ENCODE assay signal across 1 cellular context in genomic region chr6:165664553-165665383, GRCh38.
TF ChIP-seq lines count a peak whose summit lies in the region.

No MANE protein-coding gene starts in this region.

TF ChIP-seq in HEK293, 187 proteins besides CTCF, POLR2A, EP300 and RAD21 (continued from another document):
- TF ChIP-seq ZBTB6 (tag by site-specific recombination; IDR thresholded peaks at IDR 0.05) (no peak), GFI1B (tag by site-specific recombination; IDR thresholded peaks at IDR 0.05) (no peak), ZNF488 (tag by site-specific recombination; IDR thresholded peaks at IDR 0.05) (no peak), KLF10 (tag by site-specific recombination; IDR thresholded peaks at IDR 0.05) (0 out of 2 replicates have a peak, but pooled peaks have one; percentile 17), ZSCAN23 (tag by site-specific recombination; IDR thresholded peaks at IDR 0.05) (no peak), IKZF3 (tag by site-specific recombination; IDR thresholded peaks at IDR 0.05) (0 out of 2 replicates have a peak, but pooled peaks have one; percentile 37), ZNF571 (tag by site-specific recombination; IDR thresholded peaks at IDR 0.05) (no peak), ZNF501 (tag by site-specific recombination; IDR thresholded peaks at IDR 0.05) (no peak), SCRT2 (tag by site-specific recombination; IDR thresholded peaks at IDR 0.05) (no peak), ZNF335 (tag by site-specific recombination; conservative IDR thresholded peaks at IDR 0.05) (peak; percentile 38), ZNF561 (tag by site-specific recombination; IDR thresholded peaks at IDR 0.05; ENCODE audit: borderline replicate concordance) (0 out of 2 replicates have a peak, but pooled peaks have one; percentile 10), ZXDB (tag by site-specific recombination; IDR thresholded peaks at IDR 0.05) (peak; percentile 91), OVOL3 (tag by site-specific recombination; IDR thresholded peaks at IDR 0.05) (no peak)
